Comparison of ENCODE assay signal across 8 cellular contexts in the genomic region with DNA sequence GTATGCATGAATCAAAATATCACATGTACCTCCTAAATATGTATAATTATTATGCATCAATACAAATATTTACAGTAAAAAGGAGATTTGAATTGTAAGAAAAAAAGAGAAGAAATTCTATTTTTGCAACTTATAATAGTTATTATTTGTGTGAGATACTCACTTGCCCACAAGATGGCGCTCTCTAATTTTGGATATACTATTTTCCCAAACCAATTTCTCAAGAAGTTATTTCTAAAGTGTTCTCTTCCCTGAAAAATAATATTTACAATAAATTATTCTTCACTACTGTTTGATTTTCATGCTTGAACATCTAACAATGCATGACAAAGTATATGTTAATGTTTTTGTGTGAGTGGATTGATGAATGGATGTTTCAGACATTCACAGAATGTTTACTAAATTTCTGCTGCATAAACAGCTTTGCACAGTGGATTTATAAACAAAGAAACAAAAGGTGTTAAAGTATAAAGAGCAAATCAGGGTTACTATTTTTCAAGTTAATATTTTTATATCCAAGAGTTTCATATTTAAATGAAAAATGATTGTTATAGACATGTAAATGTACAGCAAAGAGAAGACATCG.
DNase-seq lines count a peak whose midpoint lies in the region; ATAC-seq and TF ChIP-seq lines count a peak whose summit lies in the region.

No MANE protein-coding gene starts in this region.

- H3K9me2 ChIP-seq in HCT116 (ENCODE audit: insufficient read depth) = no peaks in the 10 kb centered on the region

- CTCF ChIA-PET in Calu3 (lab: Charles Lee) = no interaction called here
- CTCF ChIA-PET in HCT116 (lab: Charles Lee) = interaction anchor here (0.8 to 3.1 kb wide), 10 partner anchors 9 to 410 kb away, joined by 3 to 13 read pairs (median 4); no protein-coding TSS in a partner anchor
- CTCF ChIA-PET in WTC11 (lab: Charles Lee) = interaction anchor here (0.7 to 3.7 kb wide), 7 partner anchors 10 to 410 kb away, joined by 3 to 17 read pairs (median 8); no protein-coding TSS in a partner anchor

- no peak overlapping the region for H3K4me2 ChIP-seq in HCT116 (ENCODE audit: low read length)

- DNase-seq in Calu3 (peak; percentile 20), HCT116 (ENCODE audit: low read depth, low spot score) (no peak), WTC11 (ENCODE audit: low spot score) (no peak), kidney glomerular epithelial cell (lab: John Stamatoyannopoulos, UW) (peak; percentile 7), ecto neural progenitor cell (ENCODE audit: low spot score) (no peak)
- DNase-seq in effector CD8-positive, alpha-beta T cell (lab: John Stamatoyannopoulos, UW) = no peak

- intact Hi-C loops in Calu3 (cut with micrococcal nuclease; ENCODE audit: unreplicated experiment) = loop anchor here (1.0 to 5.0 kb wide), 4 partner anchors 62 to 410 kb away; no protein-coding TSS in a partner anchor
- intact Hi-C loops in HCT116 (cut with micrococcal nuclease) = loop anchor here (2.0 to 5.0 kb wide), 4 partner anchors 107 to 411 kb away; no protein-coding TSS in a partner anchor

- no peak overlapping the region for H3K4me3 Mint-ChIP-seq in Calu3 (ENCODE audit: low read depth, unreplicated experiment)
- no peak overlapping the region for H3K4me3 Mint-ChIP-seq in WTC11

- H2AFZ ChIP-seq in HCT116 (ENCODE audit: low read depth, low read length, poor library complexity, severe bottlenecking) = no peak overlapping the region

- H3K79me2 ChIP-seq in HCT116 (ENCODE audit: insufficient read depth, low read length) = no peaks in the 10 kb centered on the region

- H3K27me3 ChIP-seq in HCT116 (ENCODE audit: insufficient read depth, low read length) = peaks cover 11% of the 10 kb centered on the region

- H3K4me3 ChIP-seq in HCT116 (replicated peaks in 1 of 2; ENCODE audit: low read depth in 1 of 2, low read length in 2 of 2) = no peak overlapping the region

- RAD21 ChIA-PET in HCT116 (lab: Charles Lee; ENCODE audit: low non-redundant PET in 1 of 2, low total read pairs in 2 of 2, uncharacterized antibody in 2 of 2, unreplicated experiment in 2 of 2) = no interaction called here

- H3K27me3 Mint-ChIP-seq in Calu3 (ENCODE audit: unreplicated experiment) (no peaks in the 10 kb centered on the region), WTC11 (ENCODE audit: low read depth) (no peaks in the 10 kb centered on the region)

- H3K9ac ChIP-seq in HCT116 (ENCODE audit: low read length) = no peak overlapping the region

- H3K36me3 ChIP-seq in HCT116 (ENCODE audit: control insufficient read depth in 1 of 2, insufficient read depth in 2 of 2, low read length in 2 of 2) = no peaks in the 10 kb centered on the region

- H3K4me1 ChIP-seq in HCT116 (ENCODE audit: control insufficient read depth in 1 of 2, insufficient read depth in 2 of 2, low read length in 2 of 2) = no peaks in the 10 kb centered on the region

- POLR2A ChIA-PET in HCT116 (lab: Charles Lee) (no interaction called here), WTC11 (lab: Charles Lee) (no interaction called here)

- no peaks in the 10 kb centered on the region for H3K4me1 Mint-ChIP-seq in Calu3 (ENCODE audit: low read depth, unreplicated experiment)
- peaks cover 16% of the 10 kb centered on the region for H3K4me1 Mint-ChIP-seq in WTC11

- TF ChIP-seq CTCF in Calu3 (IDR thresholded peaks at IDR 0.05; ENCODE audit: unreplicated experiment) (peak; percentile 37), HCT116 (IDR thresholded peaks at IDR 0.05 in 2 of 3, conservative IDR thresholded peaks at IDR 0.05 in 1 of 3; ENCODE audit: borderline replicate concordance in 1 of 3, insufficient read depth in 1 of 3, low read depth in 2 of 3, low read length in 2 of 3) (peak; percentile 41 to 71 (median 44); a peak in 5 of 6 replicates), WTC11 (IDR thresholded peaks at IDR 0.05) (peak; percentile 71)

- H4K20me1 ChIP-seq in HCT116 (ENCODE audit: insufficient read depth) = no peaks in the 10 kb centered on the region

- H3K9me3 Mint-ChIP-seq in Calu3 (ENCODE audit: low read depth, unreplicated experiment) (no peaks in the 10 kb centered on the region), WTC11 (peaks cover 13% of the 10 kb centered on the region)

- TF ChIP-seq RAD21 in HCT116 (IDR thresholded peaks at IDR 0.05; ENCODE audit: low read depth) = peak; percentile 56

- no peaks in the 10 kb centered on the region for H3K9me3 ChIP-seq in HCT116 (ENCODE audit: control insufficient read depth in 1 of 2, insufficient read depth in 1 of 2, low read depth in 1 of 2, low read length in 2 of 2)

- H3K27ac ChIP-seq in HCT116 (ENCODE audit: low read depth, low read length) = no peak overlapping the region

- H3K36me3 Mint-ChIP-seq in Calu3 (ENCODE audit: insufficient read depth, unreplicated experiment) (no peaks in the 10 kb centered on the region), WTC11 (peaks cover 10% of the 10 kb centered on the region)

- ATAC-seq in HCT116 (no peak), WTC11 (no peak), HG02884 (IDR thresholded peaks at IDR 0.05; ENCODE audit: unreplicated experiment) (no peak), HG03521 (IDR thresholded peaks at IDR 0.05; ENCODE audit: unreplicated experiment) (no peak)

- no TSS peak for BruUV-seq in Calu3 (replicated peaks; lab: Mats Ljungman, UMichigan)
- BruUV-seq in HCT116 (replicated peaks; lab: Mats Ljungman, UMichigan) = no TSS peak

- no peak for TF ChIP-seq POLR2A in HCT116 (IDR thresholded peaks at IDR 0.05; ENCODE audit: borderline replicate concordance, extremely low read depth, insufficient read depth, insufficient read length)

- H3K27ac Mint-ChIP-seq in Calu3 (ENCODE audit: unreplicated experiment) = no peak overlapping the region
- no peak overlapping the region for H3K27ac Mint-ChIP-seq in WTC11

TF ChIP-seq in HCT116, 20 proteins besides CTCF, POLR2A, EP300 and RAD21 (continues in another document):
- TF ChIP-seq EZH2phosphoT487 (IDR thresholded peaks at IDR 0.05; ENCODE audit: borderline replicate concordance) (no peak), ZFX (IDR thresholded peaks at IDR 0.05) (no peak), SIN3A (IDR thresholded peaks at IDR 0.05; ENCODE audit: low read depth) (no peak), EGR1 (IDR thresholded peaks at IDR 0.05; ENCODE audit: low read depth) (no peak), TCF7L2 (IDR thresholded peaks at IDR 0.05; ENCODE audit: borderline replicate concordance, extremely low read depth, insufficient read depth, insufficient read length) (no peak)
- TF ChIP-seq, protein P1, sequence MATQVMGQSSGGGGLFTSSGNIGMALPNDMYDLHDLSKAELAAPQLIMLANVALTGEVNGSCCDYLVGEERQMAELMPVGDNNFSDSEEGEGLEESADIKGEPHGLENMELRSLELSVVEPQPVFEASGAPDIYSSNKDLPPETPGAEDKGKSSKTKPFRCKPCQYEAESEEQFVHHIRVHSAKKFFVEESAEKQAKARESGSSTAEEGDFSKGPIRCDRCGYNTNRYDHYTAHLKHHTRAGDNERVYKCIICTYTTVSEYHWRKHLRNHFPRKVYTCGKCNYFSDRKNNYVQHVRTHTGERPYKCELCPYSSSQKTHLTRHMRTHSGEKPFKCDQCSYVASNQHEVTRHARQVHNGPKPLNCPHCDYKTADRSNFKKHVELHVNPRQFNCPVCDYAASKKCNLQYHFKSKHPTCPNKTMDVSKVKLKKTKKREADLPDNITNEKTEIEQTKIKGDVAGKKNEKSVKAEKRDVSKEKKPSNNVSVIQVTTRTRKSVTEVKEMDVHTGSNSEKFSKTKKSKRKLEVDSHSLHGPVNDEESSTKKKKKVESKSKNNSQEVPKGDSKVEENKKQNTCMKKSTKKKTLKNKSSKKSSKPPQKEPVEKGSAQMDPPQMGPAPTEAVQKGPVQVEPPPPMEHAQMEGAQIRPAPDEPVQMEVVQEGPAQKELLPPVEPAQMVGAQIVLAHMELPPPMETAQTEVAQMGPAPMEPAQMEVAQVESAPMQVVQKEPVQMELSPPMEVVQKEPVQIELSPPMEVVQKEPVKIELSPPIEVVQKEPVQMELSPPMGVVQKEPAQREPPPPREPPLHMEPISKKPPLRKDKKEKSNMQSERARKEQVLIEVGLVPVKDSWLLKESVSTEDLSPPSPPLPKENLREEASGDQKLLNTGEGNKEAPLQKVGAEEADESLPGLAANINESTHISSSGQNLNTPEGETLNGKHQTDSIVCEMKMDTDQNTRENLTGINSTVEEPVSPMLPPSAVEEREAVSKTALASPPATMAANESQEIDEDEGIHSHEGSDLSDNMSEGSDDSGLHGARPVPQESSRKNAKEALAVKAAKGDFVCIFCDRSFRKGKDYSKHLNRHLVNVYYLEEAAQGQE (IDR thresholded peaks at IDR 0.05; ENCODE audit: low read depth) = no peak

TF ChIP-seq in WTC11, 78 proteins besides CTCF, POLR2A, EP300 and RAD21 (continues in another document):
- TF ChIP-seq, protein P2, sequence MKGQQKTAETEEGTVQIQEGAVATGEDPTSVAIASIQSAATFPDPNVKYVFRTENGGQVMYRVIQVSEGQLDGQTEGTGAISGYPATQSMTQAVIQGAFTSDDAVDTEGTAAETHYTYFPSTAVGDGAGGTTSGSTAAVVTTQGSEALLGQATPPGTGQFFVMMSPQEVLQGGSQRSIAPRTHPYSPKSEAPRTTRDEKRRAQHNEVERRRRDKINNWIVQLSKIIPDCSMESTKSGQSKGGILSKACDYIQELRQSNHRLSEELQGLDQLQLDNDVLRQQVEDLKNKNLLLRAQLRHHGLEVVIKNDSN (CRISPR knock-in tag; IDR thresholded peaks at IDR 0.05) = no peak
- TF ChIP-seq NR2C2 (CRISPR knock-in tag; IDR thresholded peaks at IDR 0.05) (no peak), GRHL2 (CRISPR knock-in tag; IDR thresholded peaks at IDR 0.05; ENCODE audit: insufficient replicate concordance, severe bottlenecking) (no peak)
- TF ChIP-seq, protein P3, sequence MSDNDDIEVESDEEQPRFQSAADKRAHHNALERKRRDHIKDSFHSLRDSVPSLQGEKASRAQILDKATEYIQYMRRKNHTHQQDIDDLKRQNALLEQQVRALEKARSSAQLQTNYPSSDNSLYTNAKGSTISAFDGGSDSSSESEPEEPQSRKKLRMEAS (CRISPR knock-in tag; IDR thresholded peaks at IDR 0.05) = no peak
- TF ChIP-seq, protein P4, sequence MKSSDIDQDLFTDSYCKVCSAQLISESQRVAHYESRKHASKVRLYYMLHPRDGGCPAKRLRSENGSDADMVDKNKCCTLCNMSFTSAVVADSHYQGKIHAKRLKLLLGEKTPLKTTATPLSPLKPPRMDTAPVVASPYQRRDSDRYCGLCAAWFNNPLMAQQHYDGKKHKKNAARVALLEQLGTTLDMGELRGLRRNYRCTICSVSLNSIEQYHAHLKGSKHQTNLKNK (CRISPR knock-in tag; IDR thresholded peaks at IDR 0.05) = no peak

Comparison
In these comparisons a context has a peak if more than half of its experiments do, and no peak if none do; other contexts are left out.
1. DNase-seq: peak in Calu3 (single experiment) and kidney glomerular epithelial cell (single experiment); none in HCT116 (single experiment), WTC11 (single experiment), effector CD8-positive, alpha-beta T cell (single experiment) and ecto neural progenitor cell (single experiment).
2. Peak in every context shown above with its lines, with median percentiles within 50 percentile points of each other: CTCF ChIP-seq.